8 cellular contexts compared by ENCODE assay signal in the genomic region with DNA sequence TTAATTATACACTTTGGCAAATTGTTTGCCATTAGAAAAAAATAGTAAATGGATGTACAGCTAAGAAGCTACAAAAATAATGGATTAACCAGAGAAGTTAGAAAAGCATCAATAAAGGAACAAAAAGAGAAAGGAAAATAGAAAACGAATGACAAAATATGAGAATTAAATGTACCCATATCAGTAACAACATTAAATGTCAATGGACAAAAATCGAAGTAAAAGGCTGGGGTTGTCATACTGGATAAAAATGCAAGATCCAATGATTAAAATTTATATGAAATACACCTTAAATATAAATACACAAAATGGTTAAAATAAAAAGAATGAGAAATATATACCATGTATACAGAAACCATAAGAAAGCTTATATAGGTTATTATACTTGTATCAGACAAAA.
"Had no signal": no experiment of that assay in that cellular context is flagged by ENCODE, and none has a peak within 500 bp of the region (broad histone marks: within the 10 kb centered on the region; RNA-seq: fewer than 3 reads in every experiment).

No MANE protein-coding gene starts in this region.

- FAIRE-seq: G401.6, GM12878, GM12891, GM12892, GM18507, GM19239 had no signal

- DNase-seq: GDM1, GF-D8 had no signal

- ATAC-seq: GM12878 had no signal

- H3K4me3 ChIP-seq: GM12878 had no signal
